ENCODE assay signal across 8 cellular contexts in genomic region chr21:46323710-46324389, GRCh38. TPM values are rescaled to one million over a fixed set of nuclear protein-coding genes. Genes with fewer than 3 reads are reported as not detected.
DNase-seq lines count a peak whose midpoint lies in the region; ATAC-seq, FAIRE-seq and TF ChIP-seq lines count a peak whose summit lies in the region.

Gene C21orf58, minus strand, starts transcription at chr21:46323870. Its CDS starts 1,132 bp downstream, at chr21:46322738.
Gene PCNT, plus strand, starts transcription at chr21:46324156. Its CDS starts 73 bp downstream, at chr21:46324229.

- peak within 1 kb of the TSS; percentile 99 for H3K18ac ChIP-seq in trophoblast cell (ENCODE audit: low read length)

- H3K4me1 ChIP-seq in heart left ventricle = peaks cover 4 to 37% (median 19%) of the 10 kb centered on the region in 12 donors
- peaks cover 6 to 16% of the 10 kb centered on the region in 2 experiments for H3K4me1 ChIP-seq in trophoblast cell (ENCODE audit: control insufficient read depth in 1 of 2, insufficient read depth in 2 of 2, low read length in 2 of 2)
- peaks cover 14 to 34% (median 24%) of the 10 kb centered on the region in 4 donors for H3K4me1 ChIP-seq in transverse colon

- peak within 1 kb of the TSS; percentile 77 to 100 (median 96) for H3K4me3 ChIP-seq in heart left ventricle
- H3K4me3 ChIP-seq in trophoblast cell (ENCODE audit: low read depth, low read length) = peak within 1 kb of the TSS; percentile 86
- H3K4me3 ChIP-seq in transverse colon = peak within 1 kb of the TSS; percentile 86 to 100 (median 94)

- peak within 1 kb of the TSS; percentile 96 for H3K27ac Mint-ChIP-seq in activated naive CD8-positive, alpha-beta T cell treated with anti-CD3 and anti-CD28 coated beads, Interleukin-2, amount 50 U/mL, for 24 hours

- peak within 1 kb of the TSS; percentile 92 for H3K14ac ChIP-seq in trophoblast cell (ENCODE audit: low read length)

- H3K9me3 ChIP-seq in heart left ventricle (no peaks in the 10 kb centered on the region), trophoblast cell (ENCODE audit: insufficient read depth, low read depth, low read length) (no peaks in the 10 kb centered on the region), transverse colon (no peaks in the 10 kb centered on the region)

- H2BK120ac ChIP-seq in trophoblast cell (ENCODE audit: insufficient read depth, low read length, poor library complexity) = peak within 1 kb of the TSS; percentile 93

- H2AFZ ChIP-seq in trophoblast cell (ENCODE audit: insufficient read depth, low read length, poor library complexity) = peak within 1 kb of the TSS; percentile 77

- DNase-seq in GM12892 (ENCODE audit: insufficient read length) = peak; percentile 95
- peak; percentile 83 for DNase-seq in NCI-H1436 treated with DMSO at 0.1 percent for 48 hours (lab: John Stamatoyannopoulos, UW)
- DNase-seq in T follicular helper cell (ENCODE audit: low read depth) = peak; percentile 96
- peak; percentile 97 for DNase-seq in activated naive CD8-positive, alpha-beta T cell treated with anti-CD3 and anti-CD28 coated beads, Interleukin-2, amount 50 U/mL, for 24 hours
- DNase-seq in heart left ventricle = peak; percentile 98 to 100 (median 99)
- peak; percentile 99 for DNase-seq in trophoblast cell
- peak; percentile 98 for DNase-seq in transverse colon

- H3K79me2 ChIP-seq in trophoblast cell (ENCODE audit: control insufficient read depth, insufficient read depth, low read length, poor library complexity) = peaks cover 24% of the 10 kb centered on the region

- peak within 1 kb of the TSS; percentile 90 for H4K12ac ChIP-seq in trophoblast cell (ENCODE audit: low read depth, low read length)

- peaks cover 39% of the 10 kb centered on the region for H3K4me1 Mint-ChIP-seq in activated naive CD8-positive, alpha-beta T cell treated with anti-CD3 and anti-CD28 coated beads, Interleukin-2, amount 50 U/mL, for 24 hours

- H2BK12ac ChIP-seq in trophoblast cell (ENCODE audit: low read length) = peak within 1 kb of the TSS; percentile 6

- H3K27me3 Mint-ChIP-seq in activated naive CD8-positive, alpha-beta T cell treated with anti-CD3 and anti-CD28 coated beads, Interleukin-2, amount 50 U/mL, for 24 hours = no peaks in the 10 kb centered on the region

- no peak for TF ChIP-seq EP300 in transverse colon (IDR thresholded peaks at IDR 0.05; ENCODE audit: low read depth)

- no peaks in the 10 kb centered on the region for H3K27me3 ChIP-seq in heart left ventricle
- no peaks in the 10 kb centered on the region for H3K27me3 ChIP-seq in trophoblast cell (ENCODE audit: insufficient read depth, low read length)
- H3K27me3 ChIP-seq in transverse colon = no peaks in the 10 kb centered on the region

- peak within 1 kb of the TSS; percentile 98 for H4K91ac ChIP-seq in trophoblast cell (ENCODE audit: low read depth, low read length)

- H3K4ac ChIP-seq in trophoblast cell (ENCODE audit: low read depth, low read length) = peak within 1 kb of the TSS; percentile 94

- H3K27ac ChIP-seq in heart left ventricle (peak within 1 kb of the TSS; percentile 92 to 100 (median 98)), trophoblast cell (ENCODE audit: low read depth, low read length) (peak within 1 kb of the TSS; percentile 98), transverse colon (peak within 1 kb of the TSS; percentile 99 to 100 (median 100))

- H3K36me3 ChIP-seq in heart left ventricle (peaks cover 0 to 21% (median 9%) of the 10 kb centered on the region in 9 donors), trophoblast cell (ENCODE audit: control insufficient read depth in 1 of 2, insufficient read depth in 2 of 2, low read length in 2 of 2) (peaks cover 4 to 13% of the 10 kb centered on the region in 2 experiments), transverse colon (peaks cover 0 to 9% (median 0%) of the 10 kb centered on the region in 4 donors)

- TF ChIP-seq CTCF in heart left ventricle (IDR thresholded peaks at IDR 0.05) (peak in 2 of 12 donors; percentile 4 to 12), transverse colon (IDR thresholded peaks at IDR 0.05) (no peak)

- in situ Hi-C loops in transverse colon (cut with MboI; ENCODE audit: low pct_ligation_motif_present in 1 of 4, low pct_unique_long_range_greater_than_20kb in 1 of 4, low sequenced_read_pairs in 3 of 4) = no loop called here

- peak; percentile 74 for ATAC-seq in HG02852 (IDR thresholded peaks at IDR 0.05; ENCODE audit: unreplicated experiment)
- ATAC-seq in activated naive CD8-positive, alpha-beta T cell treated with anti-CD3 and anti-CD28 coated beads, Interleukin-2, amount 50 U/mL, for 24 hours = peak; percentile 87
- peak; percentile 93 to 97 (median 96) for ATAC-seq in heart left ventricle

- H3K79me1 ChIP-seq in trophoblast cell (ENCODE audit: low read length) = peaks cover 21% of the 10 kb centered on the region

- peak within 1 kb of the TSS; percentile 93 for H3K4me3 Mint-ChIP-seq in activated naive CD8-positive, alpha-beta T cell treated with anti-CD3 and anti-CD28 coated beads, Interleukin-2, amount 50 U/mL, for 24 hours

- H3K36me3 Mint-ChIP-seq in activated naive CD8-positive, alpha-beta T cell treated with anti-CD3 and anti-CD28 coated beads, Interleukin-2, amount 50 U/mL, for 24 hours (ENCODE audit: low read depth) = peaks cover 40% of the 10 kb centered on the region

- peak within 1 kb of the TSS; percentile 100 for H4K8ac ChIP-seq in trophoblast cell (ENCODE audit: low read depth, low read length)

- H3K9ac ChIP-seq in trophoblast cell (ENCODE audit: low read length) = peak within 1 kb of the TSS; percentile 95

- WGBS in heart left ventricle, 4 donors = 0 to 1% (median 0%) methylated on average over 53 to 76 of the region's 76 CpGs
- WGBS in trophoblast cell (ENCODE audit: extremely low coverage, insufficient coverage, insufficient read length) = no CpG with 5 or more reads among the region's 76 CpGs
- 0% methylated on average over 64 of the region's 76 CpGs; no CpG with 5 or more reads in 1 of the 2 donors for WGBS in transverse colon (ENCODE audit: low coverage in 1 of 2), 2 donors

- no peak within 1 kb of the TSS for H3K23ac ChIP-seq in trophoblast cell (ENCODE audit: low read length)

- H2AK5ac ChIP-seq in trophoblast cell (ENCODE audit: low read length) = peak within 1 kb of the TSS; percentile 95

- FAIRE-seq in GM12892 (lab: Jason Lieb, UNC) = peak; percentile 97

- intact Hi-C loops in heart left ventricle (cut with DNase I) = loop anchor here in 9 of 10 donors (1.0 to 10.0 kb wide), 11 partner anchors 37 to 679 kb away; partner anchors contain the start of genes MCM3AP (in 6 of the 9), YBEY (in 6 of the 9), LSS (in 1 of the 9) and PCBP3 (in 1 of the 9)
- intact Hi-C loops in transverse colon (cut with DNase I; ENCODE audit: low total_unique reads) = no loop called here

- peak within 1 kb of the TSS; percentile 94 for H2BK5ac ChIP-seq in trophoblast cell (ENCODE audit: low read depth, low read length, poor library complexity)

- TF ChIP-seq POLR2A in GM12892 (IDR thresholded peaks at IDR 0.05; ENCODE audit: low read depth, low read length) (peak; percentile 77), heart left ventricle (IDR thresholded peaks at IDR 0.05) (peak in 1 of 2 donors; percentile 35), transverse colon (IDR thresholded peaks at IDR 0.05) (peak; percentile 20)

- H3K9me3 Mint-ChIP-seq in activated naive CD8-positive, alpha-beta T cell treated with anti-CD3 and anti-CD28 coated beads, Interleukin-2, amount 50 U/mL, for 24 hours = no peaks in the 10 kb centered on the region

- peak within 1 kb of the TSS; percentile 95 for H3K4me2 ChIP-seq in trophoblast cell (ENCODE audit: low read length)

RNA-seq across cellular contexts. Expression of gene C21orf58, which starts in this region (rescaled TPM):
- 7.1 TPM for polyA plus RNA-seq in GM12892 (2012; ENCODE audit: missing spikeins)
- 1 to 10 TPM in 6 of 9 donors, under 1 TPM in 3; 0.72 to 4.0 (median 1.3) TPM for total RNA-seq in heart left ventricle
- polyA plus RNA-seq in heart left ventricle = 1 to 10 TPM in 1 of 2 donors, under 1 TPM in 1; 0.64 to 1.8 TPM
- polyA plus RNA-seq in trophoblast cell (2013) = 7.0 and 7.4 TPM in 2 replicates
- 10 to 100 TPM in 2 of 4 donors, 1 to 10 TPM in 2; 2.5 to 79.8 (median 7.6) TPM for total RNA-seq in transverse colon

RNA-seq across cellular contexts. Expression of gene PCNT, which starts in this region (rescaled TPM):
- 22.6 TPM for polyA plus RNA-seq in GM12892 (2012; ENCODE audit: missing spikeins)
- total RNA-seq in heart left ventricle = 10 to 100 TPM; 23.0 to 73.0 (median 36.7) TPM
- 10 to 100 TPM; 17.0 to 40.7 TPM for polyA plus RNA-seq in heart left ventricle
- 17.0 and 19.0 TPM in 2 replicates for polyA plus RNA-seq in trophoblast cell (2013)
- 100 to 1,000 TPM in 1 of 4 donors, 10 to 100 TPM in 3; 27.6 to 171 (median 63.4) TPM for total RNA-seq in transverse colon

Comparison
In these comparisons a context has a peak if more than half of its experiments do, and no peak if none do; other contexts are left out.
1. Peak in every context shown above with its lines: DNase-seq, ATAC-seq, H3K4me3 ChIP-seq and H3K27ac ChIP-seq.